ENCODE assay signal across 15 cellular contexts in genomic region chr5:112628219-112628618, GRCh38.
DNase-seq lines count a peak whose midpoint lies in the region; ATAC-seq, FAIRE-seq and TF ChIP-seq lines count a peak whose summit lies in the region.
"Had no signal": no experiment of that assay in that cellular context is flagged by ENCODE, and none has a peak within 500 bp of the region (broad histone marks: within the 10 kb centered on the region; RNA-seq: fewer than 3 reads in every experiment).

No MANE protein-coding gene starts in this region.

- H3F3A ChIP-seq in SK-N-SH (replicated peaks; ENCODE audit: insufficient read depth), result no peaks in the 10 kb centered on the region

- peak; percentile 33; the same call in 2 of the 3 replicates for ATAC-seq in SK-N-SH treated with all-trans-retinoic acid at 6 μM for 48 hours
- ATAC-seq: left cardiac atrium; naive thymus-derived CD8-positive, alpha-beta T cell had no signal

- TF ChIP-seq CTCF in SK-N-SH (IDR thresholded peaks at IDR 0.05) (no peak), esophagus squamous epithelium (IDR thresholded peaks at IDR 0.05) (no peak)

- H3K9me3 ChIP-seq in SK-N-SH, result no peaks in the 10 kb centered on the region
- H3K9me3 ChIP-seq in esophagus squamous epithelium, result no peaks in the 10 kb centered on the region
- H3K9me3 ChIP-seq: Caco-2, SJSA1 had no signal

- H3K27me3 ChIP-seq in SK-N-SH (ENCODE audit: insufficient read depth) (no peaks in the 10 kb centered on the region), esophagus squamous epithelium (peaks cover 0 to 5% (median 0%) of the 10 kb centered on the region in 4 donors)

- no peak for TF ChIP-seq EP300 in SK-N-SH (IDR thresholded peaks at IDR 0.05; ENCODE audit: borderline replicate concordance in 1 of 2, low read depth in 1 of 2, low read length in 1 of 2)

- no peak overlapping the region for H3K4me2 ChIP-seq in SK-N-SH

- no peaks in the 10 kb centered on the region for H4K20me1 ChIP-seq in SK-N-SH (ENCODE audit: insufficient read depth)

- POLR2A ChIA-PET in SK-N-SH (lab: Yijun Ruan, JAX), result no interaction called here

- H2AFZ ChIP-seq in SK-N-SH (ENCODE audit: low read depth), result no peak overlapping the region

- no peak overlapping the region for H3K4me3 ChIP-seq in SK-N-SH (ENCODE audit: low read depth in 2 of 2, low read length in 1 of 2)
- H3K4me3 ChIP-seq in esophagus squamous epithelium, result no peak overlapping the region
- H3K4me3 ChIP-seq: SJSA1 had no signal

- intact Hi-C loops in esophagus squamous epithelium (cut with DNase I), result no loop called here

- no peak overlapping the region for H3K27ac ChIP-seq in SK-N-SH (ENCODE audit: low read depth in 2 of 2, low read length in 1 of 2)
- no peak overlapping the region for H3K27ac ChIP-seq in esophagus squamous epithelium
- H3K27ac ChIP-seq: SJSA1 had no signal

- CTCF ChIA-PET in SK-N-SH (lab: Yijun Ruan, JAX), result no interaction called here

- WGBS in SK-N-SH (ENCODE audit: low lambda C conversion rate), result 17% methylated on average over 2 of the region's 2 CpGs
- 38 to 82% methylated on average over 2 of the region's 2 CpGs for WGBS in esophagus squamous epithelium, 2 donors

- H3K9ac ChIP-seq in SK-N-SH, result no peak overlapping the region

- no peak for DNase-seq in SK-N-SH
- DNase-seq in RPMI8226, result peak; percentile 77
- DNase-seq in left kidney (ENCODE audit: low read depth, low spot score), result peak; percentile 56
- DNase-seq in hepatic stellate cell (ENCODE audit: low spot score), result no peak
- DNase-seq in pons (ENCODE audit: low spot score), result no peak
- no peak for DNase-seq in GM19239 (ENCODE audit: insufficient read length, low spot score)
- DNase-seq in esophagus squamous epithelium (lab: John Stamatoyannopoulos, UW), result no peak
- DNase-seq: activated naive CD4-positive, alpha-beta T cell treated with anti-CD3 and anti-CD28 coated beads, Interleukin-2, amount 10 ng/mL, durations not matched to agents 7 days and 5 days; Caco-2; left cardiac atrium; naive thymus-derived CD8-positive, alpha-beta T cell; NCI-H1048; stimulated activated CD4-positive, alpha-beta T cell treated with anti-CD3 and anti-CD28 coated beads, Interleukin-12 subunit alpha, Interleukin-12 subunit beta, amount 100 ng/mL, for 4 hours had no signal

- no peaks in the 10 kb centered on the region for H3K36me3 ChIP-seq in SK-N-SH (replicated peaks in 1 of 2; ENCODE audit: control insufficient read depth in 1 of 2, insufficient read depth in 2 of 2, low read length in 1 of 2)
- H3K36me3 ChIP-seq in esophagus squamous epithelium, result no peaks in the 10 kb centered on the region
- H3K36me3 ChIP-seq: SJSA1 had no signal

- no peak for TF ChIP-seq POLR2A in esophagus squamous epithelium (IDR thresholded peaks at IDR 0.05)

- no peaks in the 10 kb centered on the region for H3K9me2 ChIP-seq in SK-N-SH

- H3K4me1 ChIP-seq in SK-N-SH (ENCODE audit: control insufficient read depth in 1 of 2, insufficient read depth in 2 of 2, low read depth in 1 of 2, low read length in 1 of 2), result peaks cover 0 to 12% of the 10 kb centered on the region in 2 experiments; a peak in 2 of 4 replicates
- peaks cover 0 to 4% (median 0%) of the 10 kb centered on the region in 3 donors for H3K4me1 ChIP-seq in esophagus squamous epithelium
- H3K4me1 ChIP-seq: Caco-2, SJSA1 had no signal

- no peaks in the 10 kb centered on the region for H3K79me2 ChIP-seq in SK-N-SH (ENCODE audit: insufficient read depth)

- TF ChIP-seq RAD21 in SK-N-SH (IDR thresholded peaks at IDR 0.05; ENCODE audit: low read length), result no peak

- FAIRE-seq in GM19239 (lab: Jason Lieb, UNC), result no peak

TF ChIP-seq in SK-N-SH treated with all-trans-retinoic acid at 6 μM for 48 hours, 23 proteins besides CTCF, POLR2A, EP300 and RAD21:
- no peak for TF ChIP-seq CREB5 (CRISPR knock-in tag; IDR thresholded peaks at IDR 0.05; ENCODE audit: low read depth)
- no peak for TF ChIP-seq ZNF565 (CRISPR knock-in tag; conservative IDR thresholded peaks at IDR 0.05; ENCODE audit: low read depth)
- TF ChIP-seq SNAI2 (CRISPR knock-in tag; IDR thresholded peaks at IDR 0.05), result no peak
- no peak for TF ChIP-seq GLIS3 (CRISPR knock-in tag; IDR thresholded peaks at IDR 0.05)
- no peak for TF ChIP-seq PATZ1 (CRISPR knock-in tag; IDR thresholded peaks at IDR 0.05; ENCODE audit: borderline replicate concordance)
- TF ChIP-seq BACH2 (CRISPR knock-in tag; IDR thresholded peaks at IDR 0.05; ENCODE audit: borderline replicate concordance), result no peak
- no peak for TF ChIP-seq RARB (CRISPR knock-in tag; IDR thresholded peaks at IDR 0.05)
- TF ChIP-seq ZNF70 (CRISPR knock-in tag; IDR thresholded peaks at IDR 0.05), result no peak

TF ChIP-seq in SK-N-SH, 30 proteins besides CTCF, POLR2A, EP300 and RAD21:
- TF ChIP-seq FOXM1 (IDR thresholded peaks at IDR 0.05; ENCODE audit: low read depth) (no peak), POLR2AphosphoS5 (IDR thresholded peaks at IDR 0.05; ENCODE audit: low read depth, low read length) (no peak), MAX (IDR thresholded peaks at IDR 0.05; ENCODE audit: low read depth) (no peak), USF1 (IDR thresholded peaks at IDR 0.05; ENCODE audit: borderline replicate concordance, low read depth) (no peak), GATA2 (CRISPR knock-in tag; IDR thresholded peaks at IDR 0.05) (no peak), RCOR1 (IDR thresholded peaks at IDR 0.05; ENCODE audit: low read length) (no peak), GABPA (IDR thresholded peaks at IDR 0.05; ENCODE audit: low read depth) (no peak), MEF2A (IDR thresholded peaks at IDR 0.05; ENCODE audit: borderline replicate concordance, low read depth) (no peak), USF2 (IDR thresholded peaks at IDR 0.05; ENCODE audit: borderline replicate concordance, low read depth, low read length) (no peak), TEAD4 (IDR thresholded peaks at IDR 0.05; ENCODE audit: borderline replicate concordance, insufficient read depth) (no peak), JUND (IDR thresholded peaks at IDR 0.05) (no peak), SIN3A (IDR thresholded peaks at IDR 0.05; ENCODE audit: borderline replicate concordance, low read depth, low read length) (no peak), NRF1 (IDR thresholded peaks at IDR 0.05; ENCODE audit: low read depth, low read length) (no peak), SMC3 (IDR thresholded peaks at IDR 0.05; ENCODE audit: low read depth, low read length) (no peak), IRF3 (IDR thresholded peaks at IDR 0.05; ENCODE audit: low read depth, low read length) (no peak), REST (IDR thresholded peaks at IDR 0.05; ENCODE audit: low read depth, low read length) (no peak), FOXJ3 (CRISPR knock-in tag; IDR thresholded peaks at IDR 0.05) (no peak), NFIC (IDR thresholded peaks at IDR 0.05; ENCODE audit: borderline replicate concordance) (no peak), YY1 (IDR thresholded peaks at IDR 0.05; ENCODE audit: low read depth) (no peak)
TF ChIP-seq in SK-N-SH: peak in this region for 0.

Comparison
In these comparisons a context has a peak if more than half of its experiments do, and no peak if none do; other contexts are left out.
1. DNase-seq: peak in RPMI8226 (single experiment) and left kidney (single experiment); none in SK-N-SH (single experiment), hepatic stellate cell (single experiment), pons (single experiment), GM19239 (single experiment) and esophagus squamous epithelium (single experiment).